9 cellular contexts compared by ENCODE assay signal in the genomic region with DNA sequence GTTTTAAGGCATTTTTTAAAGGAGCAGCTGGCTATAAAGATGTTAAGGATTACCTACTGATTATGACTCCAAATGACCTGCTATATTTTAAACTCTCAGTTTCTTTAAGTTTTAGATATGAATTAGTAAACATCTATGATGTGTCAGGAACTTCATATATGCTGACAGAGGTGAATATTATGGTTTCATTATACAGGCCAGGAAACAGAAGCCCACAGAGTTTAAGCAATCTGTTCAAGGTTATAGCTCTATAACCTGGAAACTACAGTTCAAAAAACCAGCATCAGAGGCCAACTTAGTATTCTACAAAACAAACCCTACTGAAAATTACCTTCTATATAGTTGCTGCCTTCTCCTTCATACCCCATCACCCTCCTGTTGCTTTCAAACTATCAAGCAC.
"Had no signal": no experiment of that assay in that cellular context is flagged by ENCODE, and none has a peak within 500 bp of the region (broad histone marks: within the 10 kb centered on the region; RNA-seq: fewer than 3 reads in every experiment).

No MANE protein-coding gene starts in this region.

- H3K36me3 ChIP-seq: HAP-1 had no signal

- DNase-seq: GM23248, GOT3, H7, HFFc6, KG1 had no signal

- H3K4me1 ChIP-seq: HAP-1 had no signal

- H2AFZ ChIP-seq: GM23248 had no signal

- ATAC-seq: HCT116, K562 had no signal

- H3K9me3 ChIP-seq: HAP-1 had no signal

- H3K9ac ChIP-seq: GM23248 had no signal

- H3K4me3 ChIP-seq: GM23248, HAP-1, K562 had no signal

- H3K27ac ChIP-seq: GM23248, HL-60 had no signal

- FAIRE-seq: K562 had no signal
